17 cellular contexts compared by ENCODE assay signal in genomic region chr14:72847721-72848120, GRCh38. TPM values are rescaled to one million over a fixed set of nuclear protein-coding genes. Genes with fewer than 3 reads are reported as not detected.
DNase-seq lines count a peak whose midpoint lies in the region; ATAC-seq and TF ChIP-seq lines count a peak whose summit lies in the region.
"Had no signal": no experiment of that assay in that cellular context is flagged by ENCODE, and none has a peak within 500 bp of the region (broad histone marks: within the 10 kb centered on the region; RNA-seq: fewer than 3 reads in every experiment).

No MANE protein-coding gene starts in this region.

- H3K27ac ChIP-seq in PC-3 (ENCODE audit: low read length): no peak overlapping the region
- H3K27ac ChIP-seq: BLaER1 had no signal

- H3K4me3 ChIP-seq in PC-3 (ENCODE audit: low read length) (no peak overlapping the region), epithelial cell of esophagus (ENCODE audit: low read length) (no peak overlapping the region)
- H3K4me3 ChIP-seq: BLaER1 had no signal

- no peak for ATAC-seq in activated naive CD8-positive, alpha-beta T cell treated with anti-CD3 and anti-CD28 coated beads, Interleukin-2, amount 50 U/mL, for 24 hours
- ATAC-seq in PC-3 (peak; percentile 49; the same call in 1 of the 2 replicates), GM21576 (IDR thresholded peaks at IDR 0.05; ENCODE audit: unreplicated experiment) (no peak), HG02973 (IDR thresholded peaks at IDR 0.05; ENCODE audit: unreplicated experiment) (no peak)
- no peak for ATAC-seq in activated T-cell treated with anti-CD3 and anti-CD28 coated beads, Interleukin-2, amount 50 U/mL, for 4 hours
- ATAC-seq: CD8-positive, alpha-beta T cell had no signal

- DNase-seq in activated naive CD8-positive, alpha-beta T cell treated with anti-CD3 and anti-CD28 coated beads, Interleukin-2, amount 50 U/mL, for 24 hours: no peak
- DNase-seq in PC-3 (peak; percentile 37), epithelial cell of esophagus (ENCODE audit: low read depth) (peak; percentile 26), posterior vena cava (ENCODE audit: low spot score) (peak; percentile 17)
- no peak for DNase-seq in activated T-cell treated with anti-CD3 and anti-CD28 coated beads, Interleukin-2, amount 50 U/mL, for 4 hours
- DNase-seq: CD8-positive, alpha-beta T cell; HCEC 1CT; Karpas-422; NCI-H1105 treated with DMSO at 0.1 percent for 48 hours; NCI-H1694 treated with DMSO at 0.1 percent for 48 hours; NCI-H2107; NCI-H2227 treated with DMSO at 0.1 percent for 48 hours; NCI-H524 had no signal

- POLR2A ChIA-PET in PC-3 (lab: Charles Lee; ENCODE audit: unreplicated experiment): interaction anchor here (0.7 kb wide), 1 partner anchor 102 kb away, joined by 7 read pairs; no protein-coding TSS in a partner anchor

- H3K36me3 ChIP-seq in PC-3 (ENCODE audit: low read depth, low read length): no peaks in the 10 kb centered on the region
- H3K36me3 ChIP-seq: BLaER1 had no signal

- H3K9me3 Mint-ChIP-seq in activated naive CD8-positive, alpha-beta T cell (ENCODE audit: low read depth): no peaks in the 10 kb centered on the region
- no peaks in the 10 kb centered on the region for H3K9me3 Mint-ChIP-seq in activated naive CD8-positive, alpha-beta T cell treated with anti-CD3 and anti-CD28 coated beads, Interleukin-2, amount 50 U/mL, for 24 hours
- H3K9me3 Mint-ChIP-seq in activated T-cell treated with anti-CD3 and anti-CD28 coated beads, Interleukin-2, amount 50 U/mL, for 4 hours: no peaks in the 10 kb centered on the region
- H3K9me3 Mint-ChIP-seq: CD8-positive, alpha-beta T cell had no signal

- H3K4me3 Mint-ChIP-seq in activated naive CD8-positive, alpha-beta T cell: no peak overlapping the region
- H3K4me3 Mint-ChIP-seq in activated naive CD8-positive, alpha-beta T cell treated with anti-CD3 and anti-CD28 coated beads, Interleukin-2, amount 50 U/mL, for 24 hours: no peak overlapping the region
- no peak overlapping the region for H3K4me3 Mint-ChIP-seq in activated T-cell treated with anti-CD3 and anti-CD28 coated beads, Interleukin-2, amount 50 U/mL, for 4 hours
- H3K4me3 Mint-ChIP-seq: CD8-positive, alpha-beta T cell had no signal

- no peaks in the 10 kb centered on the region for H3F3A ChIP-seq in PC-3 (ENCODE audit: low read length, unreplicated experiment)

- BruUV-seq in PC-3 (replicated peaks; lab: Mats Ljungman, UMichigan): no TSS peak

- H3K4me1 Mint-ChIP-seq in activated naive CD8-positive, alpha-beta T cell (ENCODE audit: low read depth): no peaks in the 10 kb centered on the region
- H3K4me1 Mint-ChIP-seq in activated naive CD8-positive, alpha-beta T cell treated with anti-CD3 and anti-CD28 coated beads, Interleukin-2, amount 50 U/mL, for 24 hours: no peaks in the 10 kb centered on the region
- no peaks in the 10 kb centered on the region for H3K4me1 Mint-ChIP-seq in activated T-cell treated with anti-CD3 and anti-CD28 coated beads, Interleukin-2, amount 50 U/mL, for 4 hours (ENCODE audit: low read depth)

- no peak overlapping the region for H3K9ac ChIP-seq in PC-3 (ENCODE audit: low read length)
- H3K9ac ChIP-seq: BLaER1 had no signal

- no peaks in the 10 kb centered on the region for H4K20me1 ChIP-seq in PC-3 (ENCODE audit: low read length)
- H4K20me1 ChIP-seq: BLaER1 had no signal

- no peak overlapping the region for H2AFZ ChIP-seq in PC-3 (ENCODE audit: low read length)

- CTCF ChIA-PET in PC-3 (lab: Charles Lee): no interaction called here

- H3K27me3 Mint-ChIP-seq in activated naive CD8-positive, alpha-beta T cell: peaks cover 2% of the 10 kb centered on the region
- no peaks in the 10 kb centered on the region for H3K27me3 Mint-ChIP-seq in activated naive CD8-positive, alpha-beta T cell treated with anti-CD3 and anti-CD28 coated beads, Interleukin-2, amount 50 U/mL, for 24 hours
- H3K27me3 Mint-ChIP-seq in activated T-cell treated with anti-CD3 and anti-CD28 coated beads, Interleukin-2, amount 50 U/mL, for 4 hours (ENCODE audit: low read depth): peaks cover 12% of the 10 kb centered on the region

- no peaks in the 10 kb centered on the region for H3K27me3 ChIP-seq in PC-3 (ENCODE audit: low read length)
- H3K27me3 ChIP-seq: BLaER1 had no signal

- H3K9me3 ChIP-seq in PC-3 (ENCODE audit: low read length): no peaks in the 10 kb centered on the region
- H3K9me3 ChIP-seq: BLaER1 had no signal

- H3K4me2 ChIP-seq in PC-3 (ENCODE audit: low read length): no peak overlapping the region
- H3K4me2 ChIP-seq: BLaER1 had no signal

- H3K27ac Mint-ChIP-seq in activated naive CD8-positive, alpha-beta T cell: peak overlapping the region; percentile 34
- H3K27ac Mint-ChIP-seq in activated naive CD8-positive, alpha-beta T cell treated with anti-CD3 and anti-CD28 coated beads, Interleukin-2, amount 50 U/mL, for 24 hours: no peak overlapping the region
- H3K27ac Mint-ChIP-seq: CD8-positive, alpha-beta T cell had no signal

- no peaks in the 10 kb centered on the region for H3K79me2 ChIP-seq in PC-3 (ENCODE audit: low read length)

- H3K9me2 ChIP-seq in PC-3 (replicated peaks; ENCODE audit: low read length): no peaks in the 10 kb centered on the region

- intact Hi-C loops in PC-3 (cut with micrococcal nuclease) (no loop called here), posterior vena cava (cut with DNase I) (no loop called here)

- H3K4me1 ChIP-seq in PC-3 (ENCODE audit: insufficient read depth, low read length): no peaks in the 10 kb centered on the region; the same call in 1 of the 2 replicates
- H3K4me1 ChIP-seq: BLaER1 had no signal

- no peaks in the 10 kb centered on the region for H3K36me3 Mint-ChIP-seq in activated naive CD8-positive, alpha-beta T cell
- H3K36me3 Mint-ChIP-seq in activated naive CD8-positive, alpha-beta T cell treated with anti-CD3 and anti-CD28 coated beads, Interleukin-2, amount 50 U/mL, for 24 hours (ENCODE audit: low read depth): no peaks in the 10 kb centered on the region
- H3K36me3 Mint-ChIP-seq in activated T-cell treated with anti-CD3 and anti-CD28 coated beads, Interleukin-2, amount 50 U/mL, for 4 hours (ENCODE audit: insufficient read depth): no peaks in the 10 kb centered on the region
- H3K36me3 Mint-ChIP-seq: CD8-positive, alpha-beta T cell had no signal

- TF ChIP-seq CTCF in PC-3 (conservative IDR thresholded peaks at IDR 0.05; ENCODE audit: low read depth, low read length): no peak
- no peak for TF ChIP-seq CTCF in epithelial cell of esophagus (IDR thresholded peaks at IDR 0.05; ENCODE audit: insufficient read depth, low read depth, low read length, missing control alignments)

RNA-seq across cellular contexts. Expression of gene DPF3, which starts 46.2 kb away (rescaled TPM):
- total RNA-seq in PC-3 (2014; rRNA removed) (16.6 and 30.5 TPM in 2 replicates), posterior vena cava (under 1 TPM; 0.19 to 0.93 TPM)
- total RNA-seq in activated T-cell treated with anti-CD3 and anti-CD28 coated beads, Interleukin-2, amount 50 U/mL, for 4 hours: under 1 TPM; 0.48 to 0.95 (median 0.71) TPM

Comparison
In these comparisons a context has a peak if more than half of its experiments do, and no peak if none do; other contexts are left out.
1. DNase-seq: peak in PC-3 (single experiment), epithelial cell of esophagus (single experiment) and posterior vena cava (single experiment); none in activated naive CD8-positive, alpha-beta T cell treated with anti-CD3 and anti-CD28 coated beads, Interleukin-2, amount 50 U/mL, for 24 hours (single experiment) and activated T-cell treated with anti-CD3 and anti-CD28 coated beads, Interleukin-2, amount 50 U/mL, for 4 hours (single experiment).